ENCODE assay signal across 8 cellular contexts in genomic region chr6:2196079-2196679, GRCh38. TPM values are rescaled to one million over a fixed set of nuclear protein-coding genes. Genes with fewer than 3 reads are reported as not detected.
DNase-seq lines count a peak whose midpoint lies in the region; ATAC-seq, FAIRE-seq and TF ChIP-seq lines count a peak whose summit lies in the region.

No MANE protein-coding gene starts in this region.

- no peak overlapping the region for H3K27ac Mint-ChIP-seq in glutamatergic neuron (ENCODE audit: unreplicated experiment)

- H3K36me3 ChIP-seq in DND-41 (ENCODE audit: insufficient read depth, low read length) = peaks cover 8% of the 10 kb centered on the region

- H3K4me1 Mint-ChIP-seq in glutamatergic neuron (ENCODE audit: low read depth, unreplicated experiment) = peaks cover 4% of the 10 kb centered on the region

- peaks cover 17% of the 10 kb centered on the region for H3K9me3 ChIP-seq in DND-41 (ENCODE audit: insufficient read depth, low read length, severe bottlenecking)

- no peak overlapping the region for H3K4me3 Mint-ChIP-seq in glutamatergic neuron (ENCODE audit: unreplicated experiment)

- H3K9ac ChIP-seq in DND-41 (ENCODE audit: low read depth, low read length) = no peak overlapping the region

- H3K4me3 ChIP-seq in DND-41 (ENCODE audit: low read depth in 1 of 2, low read length in 2 of 2) = no peak overlapping the region

- peak; percentile 81 for TF ChIP-seq CTCF in DND-41 (IDR thresholded peaks at IDR 0.05; ENCODE audit: borderline replicate concordance, extremely low read depth, low read length, poor library complexity, severe bottlenecking)
- peak; percentile 89 for TF ChIP-seq CTCF in glutamatergic neuron (IDR thresholded peaks at IDR 0.05; ENCODE audit: partially characterized antibody, unreplicated experiment)

- ATAC-seq in DND-41 (ENCODE audit: insufficient read depth, low read depth) = peak; percentile 81; the same call in 2 of the 3 replicates
- no peak for ATAC-seq in GM18520 (IDR thresholded peaks at IDR 0.05; ENCODE audit: unreplicated experiment)
- ATAC-seq in HG02623 (IDR thresholded peaks at IDR 0.05; ENCODE audit: unreplicated experiment) = no peak

- H2AFZ ChIP-seq in DND-41 (ENCODE audit: low read depth, low read length) = no peak overlapping the region

- H3K27me3 Mint-ChIP-seq in glutamatergic neuron (ENCODE audit: unreplicated experiment) = peaks cover 1% of the 10 kb centered on the region

- no peaks in the 10 kb centered on the region for H3K9me3 Mint-ChIP-seq in glutamatergic neuron (ENCODE audit: unreplicated experiment)

- TF ChIP-seq POLR2A in H54 (IDR thresholded peaks at IDR 0.05; ENCODE audit: low read depth, low read length) = no peak

- H3K27ac ChIP-seq in DND-41 (ENCODE audit: low read length) = no peak overlapping the region

- H3K36me3 Mint-ChIP-seq in glutamatergic neuron (ENCODE audit: unreplicated experiment) = no peaks in the 10 kb centered on the region

- peaks cover 16% of the 10 kb centered on the region for H4K20me1 ChIP-seq in DND-41 (ENCODE audit: insufficient read depth, low read length)

- no peaks in the 10 kb centered on the region; the same call in 1 of the 2 replicates for H3K79me2 ChIP-seq in DND-41 (ENCODE audit: insufficient read depth, low read length)

- no peaks in the 10 kb centered on the region for H3K4me1 ChIP-seq in DND-41 (ENCODE audit: insufficient read depth, low read length)

- no peak for FAIRE-seq in H54 (lab: Jason Lieb, UNC)

- no peak overlapping the region for H3K4me2 ChIP-seq in DND-41 (ENCODE audit: insufficient read depth, low read length)

- DNase-seq in DND-41 (peak; percentile 40), H54 (ENCODE audit: insufficient read length, low spot score) (peak; percentile 9), NCI-H2227 (lab: John Stamatoyannopoulos, UW; ENCODE audit: unreplicated experiment) (peak; percentile 63), glutamatergic neuron (no peak), renal cortical epithelial cell (ENCODE audit: low read depth) (peak; percentile 69)
- peak; percentile 6 to 11 for DNase-seq in activated CD4-positive, alpha-beta T cell treated with anti-CD3 and anti-CD28 coated beads, Interleukin-2, amount 50 U/mL, for 4 hours

- no peaks in the 10 kb centered on the region for H3K27me3 ChIP-seq in DND-41 (ENCODE audit: insufficient read depth, low read length, poor library complexity)

RNA-seq across cellular contexts. Expression of gene GMDS, which starts 49.2 kb away (rescaled TPM):
- 8.9 TPM for total RNA-seq in glutamatergic neuron (ENCODE audit: unreplicated experiment)
- total RNA-seq in renal cortical epithelial cell = 24.0 and 32.9 TPM in 2 replicates
